19 cellular contexts compared by ENCODE assay signal in genomic region chr20:22160254-22160653, GRCh38.
"Had no signal": no experiment of that assay in that cellular context is flagged by ENCODE, and none has a peak within 500 bp of the region (broad histone marks: within the 10 kb centered on the region; RNA-seq: fewer than 3 reads in every experiment).

No MANE protein-coding gene starts in this region.

- H3K9me3 ChIP-seq: adrenal gland, left ventricle myocardium inferior, ovary, upper lobe of left lung had no signal

- H3K27me3 ChIP-seq: adrenal gland, ovary, spleen, upper lobe of left lung had no signal

- H3K4me1 ChIP-seq: adrenal gland, left ventricle myocardium inferior, prostate gland, spleen, upper lobe of left lung had no signal

- DNase-seq: activated T-cell treated with anti-CD3 and anti-CD28 coated beads, Interleukin-2, amount 50 U/mL, for 1 hour; adrenal gland; central memory CD4-positive, alpha-beta T cell; dermis blood vessel endothelial cell; effector CD8-positive, alpha-beta T cell; foreskin melanocyte; kidney; left ventricle myocardium inferior; mammary epithelial cell; midbrain; ovary; spleen; stimulated activated CD4-positive, alpha-beta T cell treated with anti-CD3 and anti-CD28 coated beads, Interleukin-4, amount 100 ng/mL, for 1 hour; stimulated activated naive CD4-positive, alpha-beta T cell; T-helper 9 cell had no signal

- ATAC-seq: natural killer cell treated with Interleukin-12 subunit alpha and Interleukin-12 subunit beta and Interleukin-15 and Interleukin-18, amount 100 ng/mL, for 72 hours; WTC11 had no signal

- H3K27ac ChIP-seq: adrenal gland, left ventricle myocardium inferior, ovary, prostate gland, spleen, upper lobe of left lung had no signal

- H3K36me3 ChIP-seq: adrenal gland, left ventricle myocardium inferior, ovary, prostate gland, spleen, upper lobe of left lung had no signal

- H3K4me3 ChIP-seq: adrenal gland, left ventricle myocardium inferior, ovary, prostate gland, spleen, upper lobe of left lung had no signal
